13 cellular contexts compared by ENCODE assay signal in the genomic region with DNA sequence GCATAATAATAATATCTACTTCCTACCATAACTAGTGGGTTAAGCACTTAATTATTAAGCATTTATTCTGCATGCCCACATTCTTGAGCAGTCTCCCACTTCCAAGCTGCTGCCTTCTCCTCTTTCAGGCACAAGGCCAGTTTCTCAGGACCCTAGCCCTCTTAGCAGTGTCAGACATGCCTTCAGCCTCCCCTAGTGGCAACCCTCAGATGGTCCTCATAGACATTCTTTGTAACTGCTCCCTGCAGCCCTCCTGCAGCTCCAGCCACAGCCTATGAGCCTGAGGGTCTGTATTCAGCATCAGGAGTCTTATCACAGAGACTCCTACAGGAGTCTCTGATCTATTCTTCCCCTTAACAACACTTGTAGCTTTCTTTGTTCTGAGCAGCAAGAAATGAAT. TPM values are rescaled to one million over a fixed set of nuclear protein-coding genes. Genes with fewer than 3 reads are reported as not detected.
DNase-seq lines count a peak whose midpoint lies in the region; ATAC-seq, FAIRE-seq and TF ChIP-seq lines count a peak whose summit lies in the region.
"Had no signal": no experiment of that assay in that cellular context is flagged by ENCODE, and none has a peak within 500 bp of the region (broad histone marks: within the 10 kb centered on the region; RNA-seq: fewer than 3 reads in every experiment).

No MANE protein-coding gene starts in this region.

- TF ChIP-seq RAD21 in neural cell (conservative IDR thresholded peaks at IDR 0.05): peak; percentile 22

- no peak overlapping the region for H2AFZ ChIP-seq in Loucy (ENCODE audit: low read length)
- H2AFZ ChIP-seq in neural cell (ENCODE audit: low read depth, low read length): no peak overlapping the region

- H3K4me1 ChIP-seq in Loucy (ENCODE audit: insufficient read depth, low read length, poor library complexity, severe bottlenecking): peaks cover 6% of the 10 kb centered on the region
- no peaks in the 10 kb centered on the region for H3K4me1 ChIP-seq in small intestine (ENCODE audit: control insufficient read depth in 2 of 2, insufficient read depth in 1 of 2, low read depth in 1 of 2, low read length in 1 of 2)
- H3K4me1 ChIP-seq: thyroid gland had no signal

- H3K4me2 ChIP-seq in Loucy (ENCODE audit: low read depth, low read length, poor library complexity, severe bottlenecking) (no peak overlapping the region), neural cell (ENCODE audit: low read length) (no peak overlapping the region)

- no peaks in the 10 kb centered on the region for H3K27me3 ChIP-seq in Loucy (ENCODE audit: insufficient read depth, low read length, poor library complexity, severe bottlenecking)
- H3K27me3 ChIP-seq in neural cell (ENCODE audit: insufficient read depth, low read depth, low read length): no peaks in the 10 kb centered on the region
- peaks cover 0 to 6% of the 10 kb centered on the region in 2 donors for H3K27me3 ChIP-seq in small intestine (ENCODE audit: control insufficient read depth in 2 of 2, insufficient read depth in 2 of 2, low read length in 2 of 2)
- H3K27me3 ChIP-seq: body of pancreas, thyroid gland had no signal

- FAIRE-seq in small intestine (lab: Jason Lieb, UNC): no peak

- H3K36me3 ChIP-seq in Loucy (ENCODE audit: insufficient read depth, low read length) (no peaks in the 10 kb centered on the region), neural cell (ENCODE audit: insufficient read depth, low read length) (no peaks in the 10 kb centered on the region), small intestine (ENCODE audit: control insufficient read depth in 2 of 2, insufficient read depth in 2 of 2, low read length in 2 of 2) (no peaks in the 10 kb centered on the region)
- H3K36me3 ChIP-seq: thyroid gland had no signal

- H3K9me2 ChIP-seq in Loucy (replicated peaks; ENCODE audit: low read depth, low read length): no peaks in the 10 kb centered on the region
- no peaks in the 10 kb centered on the region for H3K9me2 ChIP-seq in neural cell (ENCODE audit: insufficient read depth, low read length)

- ATAC-seq in GM21723 (IDR thresholded peaks at IDR 0.05; ENCODE audit: unreplicated experiment): no peak
- ATAC-seq: body of pancreas had no signal

- H3K9ac ChIP-seq in Loucy (ENCODE audit: low read depth, low read length, poor library complexity, severe bottlenecking) (no peak overlapping the region), neural cell (ENCODE audit: low read length) (no peak overlapping the region)

- H3K9me3 ChIP-seq in Loucy (ENCODE audit: insufficient read depth, low read depth, low read length): no peaks in the 10 kb centered on the region
- H3K9me3 ChIP-seq in neural cell (ENCODE audit: low read length): no peaks in the 10 kb centered on the region
- no peaks in the 10 kb centered on the region for H3K9me3 ChIP-seq in small intestine (ENCODE audit: control insufficient read depth, low read depth)
- H3K9me3 ChIP-seq: body of pancreas, thyroid gland had no signal

- no peak overlapping the region for H3K27ac ChIP-seq in neural cell (ENCODE audit: low read length)
- H3K27ac ChIP-seq in small intestine (ENCODE audit: low read depth in 1 of 2, low read length in 1 of 2): no peak overlapping the region
- H3K27ac ChIP-seq: body of pancreas, thyroid gland had no signal

- H3K79me2 ChIP-seq in Loucy (ENCODE audit: insufficient read depth, low read length): no peaks in the 10 kb centered on the region
- H3K79me2 ChIP-seq in neural cell (replicated peaks; ENCODE audit: insufficient read depth, low read length): no peaks in the 10 kb centered on the region

- H3K4me3 ChIP-seq in Loucy (ENCODE audit: low read length, poor library complexity, severe bottlenecking): no peak overlapping the region
- no peak overlapping the region for H3K4me3 ChIP-seq in cardiac fibroblast (replicated peaks in 1 of 2; ENCODE audit: low read depth in 2 of 2, low read length in 2 of 2)
- H3K4me3 ChIP-seq in neural cell (ENCODE audit: low read length): no peak overlapping the region
- no peak overlapping the region for H3K4me3 ChIP-seq in small intestine (ENCODE audit: low read depth in 1 of 2, low read length in 2 of 2)
- H3K4me3 ChIP-seq: body of pancreas, thyroid gland had no signal

- H3F3A ChIP-seq in Loucy (ENCODE audit: low read depth) (no peaks in the 10 kb centered on the region), neural cell (ENCODE audit: insufficient read depth, low read length, poor library complexity, severe bottlenecking) (no peaks in the 10 kb centered on the region)

- peak; percentile 63 for DNase-seq in DMS 273 (lab: John Stamatoyannopoulos, UW; ENCODE audit: unreplicated experiment)
- no peak for DNase-seq in DMS 273 treated with DMSO at 0.1 percent for 48 hours (lab: John Stamatoyannopoulos, UW)
- no peak for DNase-seq in cardiac fibroblast (ENCODE audit: low read depth in 2 of 2)
- DNase-seq in small intestine: no peak
- DNase-seq in NOMO-1 (lab: John Stamatoyannopoulos, UW; ENCODE audit: unreplicated experiment in 2 of 2): no peak
- DNase-seq: 8988T; activated CD4-positive, alpha-beta T cell treated with anti-CD3 and anti-CD28 coated beads for 48 hours; body of pancreas; thyroid gland had no signal

- H4K20me1 ChIP-seq in Loucy (ENCODE audit: insufficient read depth, low read length, poor library complexity, severe bottlenecking) (no peaks in the 10 kb centered on the region), neural cell (ENCODE audit: insufficient read depth) (no peaks in the 10 kb centered on the region)

- no peak for TF ChIP-seq EP300 in neural cell (conservative IDR thresholded peaks at IDR 0.05; ENCODE audit: poor library complexity, severe bottlenecking)

- peak; percentile 44 for TF ChIP-seq CTCF in Loucy (conservative IDR thresholded peaks at IDR 0.05; ENCODE audit: low read length)
- peak; percentile 17 for TF ChIP-seq CTCF in cardiac fibroblast (IDR thresholded peaks at IDR 0.05; ENCODE audit: low read depth, low read length)
- TF ChIP-seq CTCF in neural cell (IDR thresholded peaks at IDR 0.05; ENCODE audit: poor library complexity, severe bottlenecking): peak; percentile 35

TF ChIP-seq in neural cell, 6 proteins besides CTCF, POLR2A, EP300 and RAD21:
- TF ChIP-seq EZH2 (IDR thresholded peaks at IDR 0.05; ENCODE audit: borderline replicate concordance, insufficient read depth, low read length, poor library complexity, severe bottlenecking) (no peak), SMC3 (conservative IDR thresholded peaks at IDR 0.05; ENCODE audit: poor library complexity) (peak; percentile 24)

RNA-seq across cellular contexts. Expression of gene IL9, which starts 3.8 kb away (rescaled TPM):
- polyA plus RNA-seq in neural cell (not detected in 2 replicates), small intestine (not detected)
- polyA minus RNA-seq in neural cell: not detected in 2 replicates
- polyA plus RNA-seq: esophagus had no signal

RNA-seq across cellular contexts. Expression of gene SLC25A48, which starts 57.3 kb away (rescaled TPM):
- 1.0 TPM in 1 of 2 replicates, not detected in the other for polyA plus RNA-seq in neural cell
- polyA minus RNA-seq in neural cell: not detected in 2 replicates
- polyA plus RNA-seq in small intestine: 1 to 10 TPM in 2 of 3 donors, under 1 TPM in 1; 0.73 to 3.2 (median 2.2) TPM
